Comparison of ENCODE assay signal across 2 cellular contexts in the genomic region with DNA sequence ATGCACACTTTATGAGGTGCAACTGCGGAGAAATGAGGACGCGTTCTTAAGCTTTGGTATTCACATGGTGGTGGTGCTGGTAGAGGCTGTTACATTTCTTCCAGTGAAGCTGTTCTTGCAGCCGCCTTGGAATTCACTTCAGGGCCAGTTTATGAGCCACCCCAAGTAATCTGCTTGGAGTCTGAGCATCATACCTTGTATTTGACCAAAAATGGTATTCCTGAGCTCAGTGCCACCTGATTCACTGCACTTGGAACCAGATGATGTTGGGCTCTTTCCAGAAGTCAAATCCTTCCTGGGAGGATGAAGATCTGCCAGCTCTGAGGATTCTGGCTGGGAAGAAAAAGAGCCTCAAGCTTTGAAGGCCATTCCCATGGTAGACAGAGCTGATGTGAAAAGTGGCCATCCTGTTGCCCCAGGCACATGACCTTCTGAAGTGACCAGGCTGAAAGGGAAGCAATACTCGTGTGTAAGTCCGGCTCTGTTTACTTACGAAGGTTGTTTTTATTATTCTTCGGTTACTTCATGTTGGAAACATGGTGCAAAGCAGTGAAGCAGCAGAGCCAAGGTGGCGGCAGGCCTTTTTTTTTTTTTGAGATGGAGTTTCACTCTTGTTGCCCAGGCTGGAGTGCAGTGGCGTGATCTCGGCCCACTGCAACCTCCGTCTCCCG.
TF ChIP-seq lines count a peak whose summit lies in the region.

No MANE protein-coding gene starts in this region.

TF ChIP-seq in endothelial cell of umbilical vein, 7 proteins besides CTCF, POLR2A, EP300 and RAD21:
- TF ChIP-seq, protein P1, sequence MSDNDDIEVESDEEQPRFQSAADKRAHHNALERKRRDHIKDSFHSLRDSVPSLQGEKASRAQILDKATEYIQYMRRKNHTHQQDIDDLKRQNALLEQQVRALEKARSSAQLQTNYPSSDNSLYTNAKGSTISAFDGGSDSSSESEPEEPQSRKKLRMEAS (IDR thresholded peaks at IDR 0.05; ENCODE audit: insufficient read depth, insufficient read length), result no peak
- TF ChIP-seq FOS (IDR thresholded peaks at IDR 0.05; ENCODE audit: borderline replicate concordance, insufficient read depth, low read length) (no peak), GATA2 (IDR thresholded peaks at IDR 0.05; ENCODE audit: insufficient read depth, insufficient read length, low read depth, low read length) (no peak), MYC (IDR thresholded peaks at IDR 0.05; ENCODE audit: low read depth, low read length) (no peak), EZH2 (IDR thresholded peaks at IDR 0.05; ENCODE audit: borderline replicate concordance, low read depth, low read length, severe bottlenecking) (no peak), JUN (IDR thresholded peaks at IDR 0.05; ENCODE audit: borderline replicate concordance, insufficient read depth, insufficient read length, low read depth) (no peak), POLR2AphosphoS5 (IDR thresholded peaks at IDR 0.05; ENCODE audit: insufficient read depth, low read depth, low read length) (no peak)
TF ChIP-seq in endothelial cell of umbilical vein: peak in this region for 0.

TF ChIP-seq in HepG2, 621 proteins besides CTCF, POLR2A, EP300 and RAD21:
- TF ChIP-seq, protein P2, sequence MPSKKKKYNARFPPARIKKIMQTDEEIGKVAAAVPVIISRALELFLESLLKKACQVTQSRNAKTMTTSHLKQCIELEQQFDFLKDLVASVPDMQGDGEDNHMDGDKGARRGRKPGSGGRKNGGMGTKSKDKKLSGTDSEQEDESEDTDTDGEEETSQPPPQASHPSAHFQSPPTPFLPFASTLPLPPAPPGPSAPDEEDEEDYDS (CRISPR knock-in tag; IDR thresholded peaks at IDR 0.05), result no peak
- TF ChIP-seq GATAD2A (CRISPR knock-in tag; IDR thresholded peaks at IDR 0.05), result no peak
- TF ChIP-seq ASH2L (IDR thresholded peaks at IDR 0.05; ENCODE audit: insufficient read length, low read depth, low read length), result no peak
- no peak for TF ChIP-seq ZNF670 (CRISPR knock-in tag; IDR thresholded peaks at IDR 0.05; ENCODE audit: borderline replicate concordance)
- no peak for TF ChIP-seq ZFY (CRISPR knock-in tag; IDR thresholded peaks at IDR 0.05)
- TF ChIP-seq ZNF772 (CRISPR knock-in tag; IDR thresholded peaks at IDR 0.05), result no peak
- TF ChIP-seq, protein P3, sequence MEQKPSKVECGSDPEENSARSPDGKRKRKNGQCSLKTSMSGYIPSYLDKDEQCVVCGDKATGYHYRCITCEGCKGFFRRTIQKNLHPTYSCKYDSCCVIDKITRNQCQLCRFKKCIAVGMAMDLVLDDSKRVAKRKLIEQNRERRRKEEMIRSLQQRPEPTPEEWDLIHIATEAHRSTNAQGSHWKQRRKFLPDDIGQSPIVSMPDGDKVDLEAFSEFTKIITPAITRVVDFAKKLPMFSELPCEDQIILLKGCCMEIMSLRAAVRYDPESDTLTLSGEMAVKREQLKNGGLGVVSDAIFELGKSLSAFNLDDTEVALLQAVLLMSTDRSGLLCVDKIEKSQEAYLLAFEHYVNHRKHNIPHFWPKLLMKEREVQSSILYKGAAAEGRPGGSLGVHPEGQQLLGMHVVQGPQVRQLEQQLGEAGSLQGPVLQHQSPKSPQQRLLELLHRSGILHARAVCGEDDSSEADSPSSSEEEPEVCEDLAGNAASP (CRISPR knock-in tag; IDR thresholded peaks at IDR 0.05; ENCODE audit: borderline replicate concordance), result no peak
- no peak for TF ChIP-seq KLF13 (CRISPR knock-in tag; IDR thresholded peaks at IDR 0.05)
- no peak for TF ChIP-seq NFIC (IDR thresholded peaks at IDR 0.05; ENCODE audit: low read length)
- no peak for TF ChIP-seq CC2D1A (CRISPR knock-in tag; IDR thresholded peaks at IDR 0.05)
- no peak for TF ChIP-seq YEATS2 (CRISPR knock-in tag; IDR thresholded peaks at IDR 0.05; ENCODE audit: borderline replicate concordance)
